26 cellular contexts compared by ENCODE assay signal in genomic region chr2:176560296-176560695, GRCh38.
"Had no signal": no experiment of that assay in that cellular context is flagged by ENCODE, and none has a peak within 500 bp of the region (broad histone marks: within the 10 kb centered on the region; RNA-seq: fewer than 3 reads in every experiment).

No MANE protein-coding gene starts in this region.

- H3K36me3 Mint-ChIP-seq: mesothelial cell of epicardium; naive thymus-derived CD4-positive, alpha-beta T cell; stimulated activated effector memory CD8-positive, alpha-beta T cell treated with anti-CD3 and anti-CD28 coated beads, Interleukin-12 subunit alpha, Interleukin-12 subunit beta, amount 100 ng/mL, for 72 hours; type B pancreatic cell had no signal

- H3K9me3 Mint-ChIP-seq: dendritic cell treated with granulocyte-macrophage colony-stimulating factor and Interleukin-4, amounts not matched to agents 40 ng/mL and 50 ng/mL, for 4 days; mesothelial cell of epicardium; nephron; stimulated activated effector memory CD8-positive, alpha-beta T cell treated with anti-CD3 and anti-CD28 coated beads, Interleukin-12 subunit alpha, Interleukin-12 subunit beta, amount 100 ng/mL, for 72 hours had no signal

- H3K9me3 ChIP-seq: colonic mucosa, esophagus muscularis mucosa, gastroesophageal sphincter, heart left ventricle, left lung, prostate gland, right atrium auricular region, testis, tibial artery had no signal

- H3K4me3 ChIP-seq: colonic mucosa, esophagus muscularis mucosa, gastroesophageal sphincter, heart left ventricle, hepatocyte, left lung, prostate gland, right atrium auricular region, testis, tibial artery had no signal

- H2AFZ ChIP-seq: hepatocyte had no signal

- H3K4me1 Mint-ChIP-seq: naive thymus-derived CD4-positive, alpha-beta T cell; stimulated activated effector memory CD8-positive, alpha-beta T cell treated with anti-CD3 and anti-CD28 coated beads, Interleukin-12 subunit alpha, Interleukin-12 subunit beta, amount 100 ng/mL, for 72 hours had no signal

- H3K79me2 ChIP-seq: hepatocyte had no signal

- H3K4me3 Mint-ChIP-seq: dendritic cell treated with granulocyte-macrophage colony-stimulating factor and Interleukin-4, amounts not matched to agents 40 ng/mL and 50 ng/mL, for 4 days; mesothelial cell of epicardium; naive thymus-derived CD4-positive, alpha-beta T cell; nephron; stimulated activated effector memory CD8-positive, alpha-beta T cell treated with anti-CD3 and anti-CD28 coated beads, Interleukin-12 subunit alpha, Interleukin-12 subunit beta, amount 100 ng/mL, for 72 hours; type B pancreatic cell had no signal

- H3K27me3 ChIP-seq: colonic mucosa, foreskin keratinocyte, right atrium auricular region, testis had no signal

- H3K4me1 ChIP-seq: colonic mucosa, esophagus muscularis mucosa, gastroesophageal sphincter, heart left ventricle, left lung, prostate gland, right atrium auricular region had no signal

- H3K27ac Mint-ChIP-seq: dendritic cell treated with granulocyte-macrophage colony-stimulating factor and Interleukin-4, amounts not matched to agents 40 ng/mL and 50 ng/mL, for 4 days; mesothelial cell of epicardium; naive thymus-derived CD4-positive, alpha-beta T cell; stimulated activated effector memory CD8-positive, alpha-beta T cell treated with anti-CD3 and anti-CD28 coated beads, Interleukin-12 subunit alpha, Interleukin-12 subunit beta, amount 100 ng/mL, for 72 hours; type B pancreatic cell had no signal

- ATAC-seq: foreskin keratinocyte; gastroesophageal sphincter; heart left ventricle; left lung; naive thymus-derived CD4-positive, alpha-beta T cell; sciatic nerve; stimulated activated effector memory CD8-positive, alpha-beta T cell treated with anti-CD3 and anti-CD28 coated beads, Interleukin-12 subunit alpha, Interleukin-12 subunit beta, amount 100 ng/mL, for 72 hours had no signal

- H3K4me2 ChIP-seq: hepatocyte had no signal

- DNase-seq: colonic mucosa; effector CD8-positive, alpha-beta T cell; foreskin keratinocyte; heart left ventricle; kidney; left lung; mesenchymal stem cell; naive thymus-derived CD4-positive, alpha-beta T cell; nucleus accumbens; stimulated activated CD4-positive, alpha-beta T cell treated with anti-CD3 and anti-CD28 coated beads, Interleukin-2, amount 100 ng/mL, for 24 hours; stimulated activated CD4-positive, alpha-beta T cell treated with anti-CD3 and anti-CD28 coated beads, Interleukin-4, amount 100 ng/mL, for 24 hours; stimulated activated naive CD4-positive, alpha-beta T cell treated with Interleukin-2 at 50 U/mL for 16 hours; substantia nigra; testis; tibial artery had no signal

- H3K36me3 ChIP-seq: colonic mucosa, esophagus muscularis mucosa, gastroesophageal sphincter, heart left ventricle, left lung, prostate gland, right atrium auricular region, tibial artery had no signal

- H3K27ac ChIP-seq: colonic mucosa, esophagus muscularis mucosa, foreskin keratinocyte, gastroesophageal sphincter, heart left ventricle, hepatocyte, left lung, prostate gland, right atrium auricular region, testis, tibial artery had no signal
